In genomic region chr18:47175895-47176575, GRCh38 we compare ENCODE assay signal across 8 cellular contexts. TPM values are rescaled to one million over a fixed set of nuclear protein-coding genes. Genes with fewer than 3 reads are reported as not detected.
DNase-seq lines count a peak whose midpoint lies in the region; ATAC-seq, FAIRE-seq and TF ChIP-seq lines count a peak whose summit lies in the region.

Gene IER3IP1, minus strand, starts transcription at chr18:47176364. Its CDS starts 87 bp downstream, at chr18:47176277.

- H3K4me1 ChIP-seq in adrenal gland (replicated peaks in 1 of 2): peaks cover 0 to 16% of the 10 kb centered on the region in 2 donors
- peaks cover 51% of the 10 kb centered on the region for H3K4me1 ChIP-seq in left ventricle myocardium inferior

- no peak for FAIRE-seq in urothelium cell line (lab: Jason Lieb, UNC)

- TF ChIP-seq CTCF in GM12875 (IDR thresholded peaks at IDR 0.05; ENCODE audit: borderline replicate concordance, insufficient read depth, low read depth, low read length) (0 out of 2 replicates have a peak, but pooled peaks have one; percentile 11), adrenal gland (IDR thresholded peaks at IDR 0.05) (peak in 3 of 6 experiments; percentile 10 to 34 (median 25)), left ventricle myocardium inferior (IDR thresholded peaks at IDR 0.05; ENCODE audit: borderline replicate concordance) (peak; percentile 47)

- H3K36me3 ChIP-seq in adrenal gland (replicated peaks in 1 of 2) (no peaks in the 10 kb centered on the region), left ventricle myocardium inferior (no peaks in the 10 kb centered on the region)

- DNase-seq in NCI-H1436 (lab: John Stamatoyannopoulos, UW): peak; percentile 88
- peak; percentile 69 to 83 (median 78) for DNase-seq in T-helper 1 cell
- DNase-seq in adrenal gland: peak; percentile 89 to 95 (median 94)
- DNase-seq in left ventricle myocardium inferior: peak; percentile 94
- peak; percentile 72 for DNase-seq in pulmonary artery endothelial cell (ENCODE audit: low read depth, low spot score)
- DNase-seq in urothelium cell line (ENCODE audit: low spot score): peak; percentile 85

- H3K9me3 ChIP-seq in adrenal gland (replicated peaks in 1 of 3): no peaks in the 10 kb centered on the region
- no peaks in the 10 kb centered on the region for H3K9me3 ChIP-seq in left ventricle myocardium inferior (replicated peaks)

- peak; percentile 56 to 77 for TF ChIP-seq POLR2A in adrenal gland (IDR thresholded peaks at IDR 0.05)

- peak; percentile 87 for ATAC-seq in HG02763 (IDR thresholded peaks at IDR 0.05; ENCODE audit: unreplicated experiment)

- H3K4me3 ChIP-seq in GM12875 (ENCODE audit: low read depth, low read length) (peak within 1 kb of the TSS; percentile 88), adrenal gland (peak within 1 kb of the TSS; percentile 88 to 96 (median 92)), left ventricle myocardium inferior (peak within 1 kb of the TSS; percentile 88)

- H3K27me3 ChIP-seq in adrenal gland: no peaks in the 10 kb centered on the region
- H3K27me3 ChIP-seq in left ventricle myocardium inferior (ENCODE audit: low read depth): no peaks in the 10 kb centered on the region

- WGBS in adrenal gland, 4 donors: 0 to 1% (median 0%) methylated on average over 9 to 48 of the region's 48 CpGs

- peak within 1 kb of the TSS; percentile 60 to 88 (median 78) for H3K27ac ChIP-seq in adrenal gland
- H3K27ac ChIP-seq in left ventricle myocardium inferior (replicated peaks): peak within 1 kb of the TSS; percentile 89

- intact Hi-C loops in adrenal gland (cut with DNase I) (no loop called here), left ventricle myocardium inferior (cut with micrococcal nuclease) (no loop called here)

RNA-seq across cellular contexts. Expression of gene IER3IP1, which starts in this region (rescaled TPM):
- total RNA-seq in adrenal gland (10 to 100 TPM in 6 of 8 donors, 1 to 10 TPM in 2; 5.7 to 18.8 (median 12.4) TPM), left ventricle myocardium inferior (9.6 TPM), pulmonary artery endothelial cell (40.7 and 67.9 TPM in 2 replicates)
- 10 to 100 TPM; 11.1 to 34.5 (median 13.6) TPM for polyA plus RNA-seq in adrenal gland

Comparison
In these comparisons a context has a peak if more than half of its experiments do, and no peak if none do; other contexts are left out.
1. Peak in every context shown above with its lines: DNase-seq, ATAC-seq, H3K4me3 ChIP-seq and H3K27ac ChIP-seq.